24 cellular contexts compared by ENCODE assay signal in genomic region chr14:35730871-35731270, GRCh38.
"Had no signal": no experiment of that assay in that cellular context is flagged by ENCODE, and none has a peak within 500 bp of the region (broad histone marks: within the 10 kb centered on the region; RNA-seq: fewer than 3 reads in every experiment).

No MANE protein-coding gene starts in this region.

- H3K27me3 Mint-ChIP-seq: activated CD4-positive, alpha-beta T cell treated with anti-CD3 and anti-CD28 coated beads for 36 hours; dendritic cell treated with granulocyte-macrophage colony-stimulating factor and Interleukin-4, amounts not matched to agents 40 ng/mL and 50 ng/mL, for 4 days; natural killer cell treated with Interleukin-12 subunit alpha and Interleukin-12 subunit beta and Interleukin-15 and Interleukin-18, amount 100 ng/mL, for 72 hours had no signal

- FAIRE-seq: astrocyte, frontal cortex, islet of Langerhans, pancreas had no signal

- H3K9me3 Mint-ChIP-seq: dendritic cell treated with granulocyte-macrophage colony-stimulating factor and Interleukin-4, amounts not matched to agents 40 ng/mL and 50 ng/mL, for 4 days; natural killer cell treated with Interleukin-12 subunit alpha and Interleukin-12 subunit beta and Interleukin-15 and Interleukin-18, amount 100 ng/mL, for 72 hours; T-helper 2 cell treated with Interferon-gamma antibody and Interleukin-4, amounts not matched to agents 5 μg/mL and 100 μg/mL, for 36 hours had no signal

- H3K4me3 ChIP-seq: left lung, lower lobe of right lung, pancreas, psoas muscle, right atrium auricular region, tibial nerve had no signal

- H3K36me3 ChIP-seq: brain microvascular endothelial cell had no signal

- ATAC-seq: activated CD4-positive, alpha-beta T cell treated with anti-CD3 and anti-CD28 coated beads for 36 hours; left lung; lower lobe of right lung; natural killer cell treated with Interleukin-12 subunit alpha and Interleukin-12 subunit beta and Interleukin-15 and Interleukin-18, amount 100 ng/mL, for 72 hours; pancreas; psoas muscle had no signal

- H3K27me3 ChIP-seq: brain microvascular endothelial cell, left lung, pancreas, right atrium auricular region, tibial nerve had no signal

- H3K4me3 Mint-ChIP-seq: activated CD4-positive, alpha-beta T cell treated with anti-CD3 and anti-CD28 coated beads for 36 hours; dendritic cell treated with granulocyte-macrophage colony-stimulating factor and Interleukin-4, amounts not matched to agents 40 ng/mL and 50 ng/mL, for 4 days; natural killer cell treated with Interleukin-12 subunit alpha and Interleukin-12 subunit beta and Interleukin-15 and Interleukin-18, amount 100 ng/mL, for 72 hours; T-helper 2 cell treated with Interferon-gamma antibody and Interleukin-4, amounts not matched to agents 5 μg/mL and 100 μg/mL, for 36 hours had no signal

- H3K9me3 ChIP-seq: left lung, lower lobe of right lung, pancreas, psoas muscle, right atrium auricular region had no signal

- H3K27ac Mint-ChIP-seq: activated CD4-positive, alpha-beta T cell treated with anti-CD3 and anti-CD28 coated beads for 36 hours; dendritic cell treated with granulocyte-macrophage colony-stimulating factor and Interleukin-4, amounts not matched to agents 40 ng/mL and 50 ng/mL, for 4 days; natural killer cell treated with Interleukin-12 subunit alpha and Interleukin-12 subunit beta and Interleukin-15 and Interleukin-18, amount 100 ng/mL, for 72 hours; T-helper 2 cell treated with Interferon-gamma antibody and Interleukin-4, amounts not matched to agents 5 μg/mL and 100 μg/mL, for 36 hours had no signal

- DNase-seq: activated CD4-positive, alpha-beta T cell treated with anti-CD3 and anti-CD28 coated beads for 36 hours; activated CD4-positive, CD25-positive, alpha-beta regulatory T cell; activated CD8-positive, alpha-beta memory T cell treated with anti-CD3 and anti-CD28 coated beads for 24 hours; activated gamma-delta T cell treated with Interleukin-2 at 50 U/mL for 16 hours; activated naive CD4-positive, alpha-beta T cell treated with anti-CD3 and anti-CD28 coated beads, Interleukin-2, amount 50 U/mL, for 16 hours; amniotic stem cell; brain microvascular endothelial cell; left lung; lower lobe of right lung; mesenchymal stem cell; pancreas; psoas muscle; stimulated activated CD4-positive, alpha-beta T cell treated with anti-CD3 and anti-CD28 coated beads, Interleukin-15, amount 100 ng/mL, for 24 hours; stimulated activated naive CD4-positive, alpha-beta T cell; T-helper 1 cell had no signal

- H3K27ac ChIP-seq: brain microvascular endothelial cell, epithelial cell of prostate, left lung, lower lobe of right lung, pancreas, psoas muscle, right atrium auricular region, tibial nerve had no signal

- H3K4me1 ChIP-seq: left lung, lower lobe of right lung, pancreas, psoas muscle, right atrium auricular region, tibial nerve had no signal
